27 cellular contexts compared by ENCODE assay signal in genomic region chr10:7150349-7150748, GRCh38.
"Had no signal": no experiment of that assay in that cellular context is flagged by ENCODE, and none has a peak within 500 bp of the region (broad histone marks: within the 10 kb centered on the region; RNA-seq: fewer than 3 reads in every experiment).

No MANE protein-coding gene starts in this region.

- H3K4me1 Mint-ChIP-seq: stimulated activated effector memory CD8-positive, alpha-beta T cell treated with anti-CD3 and anti-CD28 coated beads, Interleukin-12 subunit alpha, Interleukin-12 subunit beta, amount 100 ng/mL, for 72 hours; stimulated activated naive CD8-positive, alpha-beta T cell treated with anti-CD3 and anti-CD28 coated beads, Interleukin-15, amount 100 ng/mL, for 72 hours had no signal

- H3K4me3 ChIP-seq: stomach, suprapubic skin, testis, thoracic aorta, thyroid gland, tibial artery, tibial nerve, transverse colon, upper lobe of left lung, upper lobe of right lung, uterus, vagina had no signal

- H3K27ac Mint-ChIP-seq: stimulated activated effector memory CD8-positive, alpha-beta T cell treated with anti-CD3 and anti-CD28 coated beads, Interleukin-12 subunit alpha, Interleukin-12 subunit beta, amount 100 ng/mL, for 72 hours; stimulated activated naive CD8-positive, alpha-beta T cell treated with anti-CD3 and anti-CD28 coated beads, Interleukin-15, Interleukin-2, amounts not matched to agents 100 ng/mL and 50 ng/mL, for 24 hours; type B pancreatic cell had no signal

- ATAC-seq: stimulated activated effector memory CD8-positive, alpha-beta T cell treated with anti-CD3 and anti-CD28 coated beads, Interleukin-12 subunit alpha, Interleukin-12 subunit beta, amount 100 ng/mL, for 72 hours; stimulated activated naive CD8-positive, alpha-beta T cell treated with anti-CD3 and anti-CD28 coated beads, Interleukin-15, amount 100 ng/mL, for 72 hours; stimulated activated naive CD8-positive, alpha-beta T cell treated with anti-CD3 and anti-CD28 coated beads, Interleukin-15, Interleukin-2, amounts not matched to agents 100 U/mL and 50 U/mL, for 24 hours; upper lobe of right lung had no signal

- H3K27me3 Mint-ChIP-seq: stimulated activated naive CD8-positive, alpha-beta T cell treated with anti-CD3 and anti-CD28 coated beads, Interleukin-15, amount 100 ng/mL, for 72 hours had no signal

- DNase-seq: stimulated activated CD4-positive, alpha-beta T cell treated with anti-CD3 and anti-CD28 coated beads, Interleukin-2, amount 100 ng/mL, for 24 hours; stimulated activated CD4-positive, alpha-beta T cell treated with anti-CD3 and anti-CD28 coated beads, Interleukin-2, amount 100 ng/mL, for 48 hours; stimulated activated CD4-positive, alpha-beta T cell treated with anti-CD3 and anti-CD28 coated beads, Interleukin-4, amount 100 ng/mL, for 1 hour; stimulated activated CD4-positive, alpha-beta T cell treated with anti-CD3 and anti-CD28 coated beads, Interleukin-4, amount 100 ng/mL, for 24 hours; stimulated activated CD4-positive, alpha-beta T cell treated with anti-CD3 and anti-CD28 coated beads, Interleukin-4, amount 100 ng/mL, for 4 hours; stimulated activated CD8-positive, alpha-beta memory T cell treated with anti-CD3 and anti-CD28 coated beads, Interleukin-4, amount 100 ng/mL, for 48 hours; stimulated activated naive CD4-positive, alpha-beta T cell; stimulated activated naive CD4-positive, alpha-beta T cell treated with Interleukin-2 at 50 U/mL for 16 hours; stimulated activated naive CD8-positive, alpha-beta T cell treated with anti-CD3 and anti-CD28 coated beads, Interleukin-15, amount 100 ng/mL, for 72 hours; stimulated activated naive CD8-positive, alpha-beta T cell treated with anti-CD3 and anti-CD28 coated beads, Interleukin-15, Interleukin-2, amounts not matched to agents 100 U/mL and 50 U/mL, for 24 hours; stomach; substantia nigra; testis; thyroid gland; tibial artery; transverse colon; trophoblast cell; upper lobe of left lung; upper lobe of right lung; uterus had no signal

- H3K4me1 ChIP-seq: suprapubic skin, testis, thyroid gland, tibial artery, tibial nerve, transverse colon, upper lobe of left lung, upper lobe of right lung, uterus, vagina had no signal

- H3K9me3 ChIP-seq: stomach, suprapubic skin, testis, thoracic aorta, thyroid gland, tibial artery, tibial nerve, transverse colon, upper lobe of left lung, upper lobe of right lung, uterus, vagina had no signal

- H3K36me3 ChIP-seq: stomach, suprapubic skin, thoracic aorta, thyroid gland, tibial artery, tibial nerve, transverse colon, upper lobe of left lung, upper lobe of right lung, uterus, vagina had no signal

- H3K4me3 Mint-ChIP-seq: stimulated activated effector memory CD8-positive, alpha-beta T cell treated with anti-CD3 and anti-CD28 coated beads, Interleukin-12 subunit alpha, Interleukin-12 subunit beta, amount 100 ng/mL, for 72 hours; stimulated activated naive CD8-positive, alpha-beta T cell treated with anti-CD3 and anti-CD28 coated beads, Interleukin-15, amount 100 ng/mL, for 72 hours; stimulated activated naive CD8-positive, alpha-beta T cell treated with anti-CD3 and anti-CD28 coated beads, Interleukin-15, Interleukin-2, amounts not matched to agents 100 ng/mL and 50 ng/mL, for 24 hours; type B pancreatic cell had no signal

- H3K9me3 Mint-ChIP-seq: stimulated activated effector memory CD8-positive, alpha-beta T cell treated with anti-CD3 and anti-CD28 coated beads, Interleukin-12 subunit alpha, Interleukin-12 subunit beta, amount 100 ng/mL, for 72 hours; stimulated activated naive CD8-positive, alpha-beta T cell treated with anti-CD3 and anti-CD28 coated beads, Interleukin-15, amount 100 ng/mL, for 72 hours; stimulated activated naive CD8-positive, alpha-beta T cell treated with anti-CD3 and anti-CD28 coated beads, Interleukin-15, Interleukin-2, amounts not matched to agents 100 ng/mL and 50 ng/mL, for 24 hours; type B pancreatic cell had no signal

- H3K27me3 ChIP-seq: testis, thyroid gland, tibial artery, transverse colon, upper lobe of left lung, upper lobe of right lung, vagina had no signal

- H3K27ac ChIP-seq: stomach, suprapubic skin, testis, thoracic aorta, thyroid gland, tibial artery, tibial nerve, transverse colon, upper lobe of left lung, upper lobe of right lung, uterus, vagina had no signal

- H3K36me3 Mint-ChIP-seq: stimulated activated effector memory CD8-positive, alpha-beta T cell treated with anti-CD3 and anti-CD28 coated beads, Interleukin-12 subunit alpha, Interleukin-12 subunit beta, amount 100 ng/mL, for 72 hours; type B pancreatic cell had no signal
